In genomic region chr4:114250439-114250891, GRCh38 we compare ENCODE assay signal across 1 cellular context.
TF ChIP-seq lines count a peak whose summit lies in the region.

No MANE protein-coding gene starts in this region.

TF ChIP-seq in SK-N-SH treated with all-trans-retinoic acid at 6 μM for 48 hours, 23 proteins besides CTCF, POLR2A, EP300 and RAD21 (continued from another document):
- TF ChIP-seq OSR1 (CRISPR knock-in tag; IDR thresholded peaks at IDR 0.05) = no peak
- no peak for TF ChIP-seq ZNF70 (CRISPR knock-in tag; IDR thresholded peaks at IDR 0.05)
- TF ChIP-seq PATZ1 (CRISPR knock-in tag; IDR thresholded peaks at IDR 0.05; ENCODE audit: borderline replicate concordance) = 0 out of 2 replicates have a peak, but pooled peaks have one; percentile 23
- TF ChIP-seq ZNF8 (CRISPR knock-in tag; IDR thresholded peaks at IDR 0.05) = no peak
- no peak for TF ChIP-seq TSHZ2 (CRISPR knock-in tag; IDR thresholded peaks at IDR 0.05)
- no peak for TF ChIP-seq ARNTL (CRISPR knock-in tag; IDR thresholded peaks at IDR 0.05; ENCODE audit: borderline replicate concordance, low read depth)
- no peak for TF ChIP-seq RARB (CRISPR knock-in tag; IDR thresholded peaks at IDR 0.05)
- TF ChIP-seq CSDC2 (CRISPR knock-in tag; IDR thresholded peaks at IDR 0.05) = peak; percentile 3; the same call in 1 of the 2 replicates
- no peak for TF ChIP-seq ZFP3 (CRISPR knock-in tag; IDR thresholded peaks at IDR 0.05)
- TF ChIP-seq ZNF565 (CRISPR knock-in tag; conservative IDR thresholded peaks at IDR 0.05; ENCODE audit: low read depth) = no peak
- TF ChIP-seq ZC3H10 (CRISPR knock-in tag; IDR thresholded peaks at IDR 0.05) = no peak
- no peak for TF ChIP-seq SNAI2 (CRISPR knock-in tag; IDR thresholded peaks at IDR 0.05)
